ENCODE assay signal across 21 cellular contexts in genomic region chr16:55051571-55051970, GRCh38.
DNase-seq lines count a peak whose midpoint lies in the region; ATAC-seq and TF ChIP-seq lines count a peak whose summit lies in the region.
"Had no signal": no experiment of that assay in that cellular context is flagged by ENCODE, and none has a peak within 500 bp of the region (broad histone marks: within the 10 kb centered on the region; RNA-seq: fewer than 3 reads in every experiment).

No MANE protein-coding gene starts in this region.

- TF ChIP-seq CTCF in Caco-2 (IDR thresholded peaks at IDR 0.05; ENCODE audit: insufficient read depth in 1 of 2, low read depth in 1 of 2, low read length in 1 of 2, severe bottlenecking in 1 of 2, unreplicated experiment in 1 of 2): no peak
- TF ChIP-seq CTCF in Loucy (conservative IDR thresholded peaks at IDR 0.05; ENCODE audit: low read length): no peak
- TF ChIP-seq CTCF in upper lobe of right lung (IDR thresholded peaks at IDR 0.05): no peak
- no peak for TF ChIP-seq CTCF in colonic mucosa (IDR thresholded peaks at IDR 0.05)

- peaks cover 6% of the 10 kb centered on the region for H3K36me3 Mint-ChIP-seq in Caco-2 (ENCODE audit: insufficient read depth, unreplicated experiment)
- H3K36me3 Mint-ChIP-seq in activated T-cell treated with anti-CD3 and anti-CD28 coated beads, Interleukin-2, amount 50 U/mL, for 4 hours (ENCODE audit: insufficient read depth): no peaks in the 10 kb centered on the region

- H3K36me3 ChIP-seq in Caco-2 (ENCODE audit: control insufficient read depth, insufficient read depth, low read length) (no peaks in the 10 kb centered on the region), Loucy (ENCODE audit: insufficient read depth, low read length) (no peaks in the 10 kb centered on the region), upper lobe of right lung (no peaks in the 10 kb centered on the region), colonic mucosa (no peaks in the 10 kb centered on the region)
- H3K36me3 ChIP-seq: SJSA1 had no signal

- no peaks in the 10 kb centered on the region; the same call in 1 of the 2 replicates for H3F3A ChIP-seq in Loucy (ENCODE audit: low read depth)

- H3K27ac ChIP-seq in upper lobe of right lung: no peak overlapping the region
- no peak overlapping the region for H3K27ac ChIP-seq in colonic mucosa
- H3K27ac ChIP-seq: GM23248, SJSA1 had no signal

- CTCF ChIA-PET in Caco-2 (lab: Charles Lee): interaction anchor here (1.0 kb wide), 1 partner anchor 10 kb away, joined by 3 read pairs; no protein-coding TSS in a partner anchor

- H3K4me3 Mint-ChIP-seq in Caco-2 (ENCODE audit: unreplicated experiment): no peak overlapping the region
- no peak overlapping the region for H3K4me3 Mint-ChIP-seq in activated T-cell treated with anti-CD3 and anti-CD28 coated beads, Interleukin-2, amount 50 U/mL, for 4 hours
- H3K4me3 Mint-ChIP-seq: CD4-positive, alpha-beta T cell had no signal

- no peaks in the 10 kb centered on the region for H4K20me1 ChIP-seq in Loucy (ENCODE audit: insufficient read depth, low read length, poor library complexity, severe bottlenecking)

- BruUV-seq in Caco-2 (replicated peaks; lab: Mats Ljungman, UMichigan): no TSS peak

- no peak for ATAC-seq in upper lobe of right lung
- no peak for ATAC-seq in activated T-cell treated with anti-CD3 and anti-CD28 coated beads, Interleukin-2, amount 50 U/mL, for 4 hours
- ATAC-seq: PC-3 had no signal

- H3K4me1 ChIP-seq in Caco-2: peaks cover 11% of the 10 kb centered on the region
- peaks cover 7% of the 10 kb centered on the region for H3K4me1 ChIP-seq in Loucy (ENCODE audit: insufficient read depth, low read length, poor library complexity, severe bottlenecking)
- no peaks in the 10 kb centered on the region for H3K4me1 ChIP-seq in upper lobe of right lung
- H3K4me1 ChIP-seq in colonic mucosa: peaks cover 3% of the 10 kb centered on the region
- H3K4me1 ChIP-seq: SJSA1 had no signal

- peak overlapping the region; percentile 65; the same call in 1 of the 2 replicates for H2AFZ ChIP-seq in Loucy (ENCODE audit: low read length)
- H2AFZ ChIP-seq: GM23248 had no signal

- no peaks in the 10 kb centered on the region for H3K79me2 ChIP-seq in Loucy (ENCODE audit: insufficient read depth, low read length)

- H3K4me3 ChIP-seq in Caco-2 (ENCODE audit: low read depth, low read length): no peak overlapping the region
- no peak overlapping the region for H3K4me3 ChIP-seq in Loucy (ENCODE audit: low read length, poor library complexity, severe bottlenecking)
- no peak overlapping the region for H3K4me3 ChIP-seq in upper lobe of right lung
- no peak overlapping the region for H3K4me3 ChIP-seq in colonic mucosa
- H3K4me3 ChIP-seq: GM23248, SJSA1 had no signal

- intact Hi-C loops in Caco-2 (cut with micrococcal nuclease; ENCODE audit: unreplicated experiment): no loop called here
- intact Hi-C loops in upper lobe of right lung (cut with DNase I): no loop called here
- intact Hi-C loops in colonic mucosa (cut with DNase I): no loop called here

- H3K9ac ChIP-seq in Loucy (ENCODE audit: low read depth, low read length, poor library complexity, severe bottlenecking) (no peak overlapping the region), colonic mucosa (ENCODE audit: low read depth in 2 of 2, low read length in 2 of 2) (no peak overlapping the region)
- H3K9ac ChIP-seq: GM23248 had no signal

- POLR2A ChIA-PET in Caco-2 (lab: Charles Lee): no interaction called here

- peak overlapping the region; percentile 19 for H3K27ac Mint-ChIP-seq in Caco-2 (ENCODE audit: unreplicated experiment)
- H3K27ac Mint-ChIP-seq: CD4-positive, alpha-beta T cell had no signal

- peak in 1 of 2 experiments; percentile 25 for DNase-seq in Caco-2
- DNase-seq in mesenteric fat pad (ENCODE audit: low spot score): peak; percentile 39
- peak; percentile 16 for DNase-seq in upper lobe of right lung
- no peak for DNase-seq in activated T-cell treated with anti-CD3 and anti-CD28 coated beads, Interleukin-2, amount 50 U/mL, for 4 hours
- DNase-seq in colonic mucosa: no peak
- no peak for DNase-seq in NCI-H1436 (lab: John Stamatoyannopoulos, UW)
- DNase-seq: CD4-positive, alpha-beta T cell; DMS53; GM23248; H7; KG1; NCI-H1048; NCI-H1417; NCI-H187; NCI-H2081 treated with DMSO at 0.1 percent for 48 hours; NCI-H2171; NCI-H524; NCI-H774; PC-3 had no signal

- H3K9me3 ChIP-seq in Caco-2 (no peaks in the 10 kb centered on the region; the same call in 1 of the 2 replicates), Loucy (ENCODE audit: insufficient read depth, low read depth, low read length) (no peaks in the 10 kb centered on the region), upper lobe of right lung (no peaks in the 10 kb centered on the region), colonic mucosa (no peaks in the 10 kb centered on the region)
- H3K9me3 ChIP-seq: SJSA1 had no signal

- peak overlapping the region; percentile 31 for H3K4me2 ChIP-seq in Loucy (ENCODE audit: low read depth, low read length, poor library complexity, severe bottlenecking)

- peaks cover 9% of the 10 kb centered on the region for H3K9me3 Mint-ChIP-seq in Caco-2 (ENCODE audit: unreplicated experiment)
- H3K9me3 Mint-ChIP-seq in activated T-cell treated with anti-CD3 and anti-CD28 coated beads, Interleukin-2, amount 50 U/mL, for 4 hours: peaks cover 3% of the 10 kb centered on the region
- H3K9me3 Mint-ChIP-seq: CD4-positive, alpha-beta T cell had no signal

- no peaks in the 10 kb centered on the region for H3K9me2 ChIP-seq in Loucy (replicated peaks; ENCODE audit: low read depth, low read length)

- H3K4me1 Mint-ChIP-seq in Caco-2 (ENCODE audit: low read depth, unreplicated experiment): peaks cover 22% of the 10 kb centered on the region
- H3K4me1 Mint-ChIP-seq in activated T-cell treated with anti-CD3 and anti-CD28 coated beads, Interleukin-2, amount 50 U/mL, for 4 hours (ENCODE audit: low read depth): no peaks in the 10 kb centered on the region

- H3K27me3 Mint-ChIP-seq in Caco-2 (ENCODE audit: insufficient read depth, unreplicated experiment): no peaks in the 10 kb centered on the region
- peaks cover 22% of the 10 kb centered on the region for H3K27me3 Mint-ChIP-seq in activated T-cell treated with anti-CD3 and anti-CD28 coated beads, Interleukin-2, amount 50 U/mL, for 4 hours (ENCODE audit: low read depth)

- no peaks in the 10 kb centered on the region for H3K27me3 ChIP-seq in Caco-2 (replicated peaks; ENCODE audit: control insufficient read depth, insufficient read depth, low read length)
- H3K27me3 ChIP-seq in Loucy (ENCODE audit: insufficient read depth, low read length, poor library complexity, severe bottlenecking): peaks cover 6% of the 10 kb centered on the region
- H3K27me3 ChIP-seq in upper lobe of right lung: peaks cover 22% of the 10 kb centered on the region
- H3K27me3 ChIP-seq in colonic mucosa: peaks cover 7% of the 10 kb centered on the region

Comparison
In these comparisons a context has a peak if more than half of its experiments do, and no peak if none do; other contexts are left out.
1. DNase-seq: peak in mesenteric fat pad (single experiment) and upper lobe of right lung (single experiment); none in activated T-cell treated with anti-CD3 and anti-CD28 coated beads, Interleukin-2, amount 50 U/mL, for 4 hours (single experiment), colonic mucosa (single experiment) and NCI-H1436 (single experiment).